9 cellular contexts compared by ENCODE assay signal in genomic region chr2:134109246-134109645, GRCh38.
"Had no signal": no experiment of that assay in that cellular context is flagged by ENCODE, and none has a peak within 500 bp of the region (broad histone marks: within the 10 kb centered on the region; RNA-seq: fewer than 3 reads in every experiment).

No MANE protein-coding gene starts in this region.

- H3K36me3 ChIP-seq: HAP-1 had no signal

- H3K4me2 ChIP-seq: GM23338 had no signal

- H3K27ac ChIP-seq: GM23248 had no signal

- DNase-seq: GM23248, GOT3, H7, H9, HCEC 1CT, HFFc6 had no signal

- H3K9ac ChIP-seq: GM23248 had no signal

- H3K4me1 ChIP-seq: HAP-1 had no signal

- ATAC-seq: GM23338, HCT116 had no signal

- H2AFZ ChIP-seq: GM23248, GM23338 had no signal

- H3K4me3 ChIP-seq: GM23248, GM23338, HAP-1 had no signal
